Comparison of ENCODE assay signal across 11 cellular contexts in genomic region chr14:37234222-37234621, GRCh38.
"Had no signal": no experiment of that assay in that cellular context is flagged by ENCODE, and none has a peak within 500 bp of the region (broad histone marks: within the 10 kb centered on the region; RNA-seq: fewer than 3 reads in every experiment).

No MANE protein-coding gene starts in this region.

- H3K9me3 ChIP-seq: HAP-1 had no signal

- H2AFZ ChIP-seq: GM23248, GM23338 had no signal

- H3K4me3 ChIP-seq: GM23248, GM23338, HAP-1 had no signal

- ATAC-seq: GM23338, HCT116 had no signal

- H3K36me3 ChIP-seq: HAP-1 had no signal

- H3K4me2 ChIP-seq: GM23338 had no signal

- H3K9ac ChIP-seq: GM23248 had no signal

- H3K4me1 ChIP-seq: HAP-1 had no signal

- H3K27ac ChIP-seq: GM23248 had no signal

- FAIRE-seq: H1, H54 had no signal

- DNase-seq: GM23248, GOT3, H7, H9, HCEC 1CT, HFFc6 had no signal
